Comparison of ENCODE assay signal across 1 cellular context in genomic region chr17:75295220-75296158, GRCh38.
TF ChIP-seq lines count a peak whose summit lies in the region.

No MANE protein-coding gene starts in this region.

TF ChIP-seq in GM23338, 12 proteins besides CTCF, POLR2A, EP300 and RAD21 (continued from another document):
- TF ChIP-seq ZNF462 (CRISPR knock-in tag; IDR thresholded peaks at IDR 0.05) (no peak), POLR2AphosphoS5 (IDR thresholded peaks at IDR 0.05; ENCODE audit: low read depth) (no peak)
